Comparison of ENCODE assay signal across 34 cellular contexts in genomic region chr1:94958081-94958480, GRCh38.
"Had no signal": no experiment of that assay in that cellular context is flagged by ENCODE, and none has a peak within 500 bp of the region (broad histone marks: within the 10 kb centered on the region; RNA-seq: fewer than 3 reads in every experiment).

No MANE protein-coding gene starts in this region.

- DNase-seq: activated B cell treated with CpG ODN at 0.5 μM for 24 hours; activated CD4-positive, alpha-beta T cell treated with anti-CD3 and anti-CD28 coated beads for 48 hours; activated CD4-positive, alpha-beta T cell treated with anti-CD3 and anti-CD28 coated beads, Interleukin-2, amount 50 U/mL, for 1 hour; activated CD4-positive, alpha-beta T cell treated with anti-CD3 and anti-CD28 coated beads, Interleukin-2, amount 50 U/mL, for 48 hours; activated CD8-positive, alpha-beta memory T cell treated with anti-CD3 and anti-CD28 coated beads for 24 hours; activated CD8-positive, alpha-beta T cell treated with anti-CD3 and anti-CD28 coated beads for 36 hours; activated effector memory CD4-positive, alpha-beta T cell treated with Interleukin-2 at 50 U/mL for 16 hours; activated gamma-delta T cell treated with Interleukin-2 at 50 U/mL for 16 hours; activated naive CD4-positive, alpha-beta T cell treated with anti-CD3 and anti-CD28 coated beads, Interleukin-2, amount 50 U/mL, for 16 hours; activated naive CD4-positive, alpha-beta T cell treated with Interleukin-2 at 50 U/mL for 16 hours; activated T-cell treated with anti-CD3 and anti-CD28 coated beads, Interleukin-2, amount 50 U/mL, for 4 hours; amniotic stem cell; anterior cingulate cortex; brain microvascular endothelial cell; dorsolateral prefrontal cortex; effector memory CD4-positive, alpha-beta T cell; endodermal cell; foreskin fibroblast; glutamatergic neuron; heart left ventricle; T1000; WERI-Rb-1 had no signal

- H3K27me3 Mint-ChIP-seq: activated B cell treated with CpG ODN at 0.5 μM for 24 hours; activated CD8-positive, alpha-beta T cell treated with anti-CD3 and anti-CD28 coated beads for 36 hours; activated naive CD8-positive, alpha-beta T cell; activated T-helper 17 cell treated with anti-CD3 and anti-CD28 coated beads, Interleukin-2, amount 50 U/mL, for 72 hours; central memory CD8-positive, alpha-beta T cell; dendritic cell treated with granulocyte-macrophage colony-stimulating factor and Interleukin-4, amounts not matched to agents 40 ng/mL and 50 ng/mL, for 4 days had no signal

- FAIRE-seq: astrocyte, bronchial epithelial cell, frontal cortex had no signal

- H3K4me3 ChIP-seq: coronary artery, dorsolateral prefrontal cortex, heart left ventricle had no signal

- H3K27me3 ChIP-seq: brain microvascular endothelial cell, dorsolateral prefrontal cortex, heart left ventricle had no signal

- H3K4me3 Mint-ChIP-seq: activated B cell treated with CpG ODN at 0.5 μM for 24 hours; activated CD8-positive, alpha-beta T cell treated with anti-CD3 and anti-CD28 coated beads for 36 hours; activated naive CD8-positive, alpha-beta T cell; activated T-cell treated with anti-CD3 and anti-CD28 coated beads, Interleukin-2, amount 50 U/mL, for 4 hours; activated T-helper 17 cell treated with anti-CD3 and anti-CD28 coated beads, Interleukin-2, amount 50 U/mL, for 72 hours; central memory CD8-positive, alpha-beta T cell; dendritic cell treated with granulocyte-macrophage colony-stimulating factor and Interleukin-4, amounts not matched to agents 40 ng/mL and 50 ng/mL, for 4 days; endodermal cell; T-helper 1 cell treated with Interleukin-12 subunit alpha and Interleukin-12 subunit beta and Interleukin-4 antibody, amounts not matched to agents 30 μg/mL and 1 μg/mL, for 36 hours; T-helper 2 cell treated with Interferon-gamma antibody and Interleukin-4, amounts not matched to agents 5 μg/mL and 100 μg/mL, for 36 hours had no signal

- H3K27ac ChIP-seq: brain microvascular endothelial cell, coronary artery, dorsolateral prefrontal cortex, heart left ventricle, WERI-Rb-1 had no signal

- H3K36me3 ChIP-seq: brain microvascular endothelial cell, heart left ventricle, WERI-Rb-1 had no signal

- H3K9me3 Mint-ChIP-seq: activated B cell treated with CpG ODN at 0.5 μM for 24 hours; activated CD8-positive, alpha-beta T cell treated with anti-CD3 and anti-CD28 coated beads for 36 hours; activated T-cell treated with anti-CD3 and anti-CD28 coated beads, Interleukin-2, amount 50 U/mL, for 4 hours; activated T-helper 17 cell treated with anti-CD3 and anti-CD28 coated beads, Interleukin-2, amount 50 U/mL, for 72 hours; central memory CD8-positive, alpha-beta T cell; dendritic cell treated with granulocyte-macrophage colony-stimulating factor and Interleukin-4, amounts not matched to agents 40 ng/mL and 50 ng/mL, for 4 days; endodermal cell; T-helper 1 cell treated with Interleukin-12 subunit alpha and Interleukin-12 subunit beta and Interleukin-4 antibody, amounts not matched to agents 30 μg/mL and 1 μg/mL, for 36 hours; T-helper 2 cell treated with Interferon-gamma antibody and Interleukin-4, amounts not matched to agents 5 μg/mL and 100 μg/mL, for 36 hours had no signal

- H3K27ac Mint-ChIP-seq: activated B cell treated with CpG ODN at 0.5 μM for 24 hours; activated CD8-positive, alpha-beta T cell treated with anti-CD3 and anti-CD28 coated beads for 36 hours; activated naive CD8-positive, alpha-beta T cell; activated T-helper 17 cell treated with anti-CD3 and anti-CD28 coated beads, Interleukin-2, amount 50 U/mL, for 72 hours; dendritic cell treated with granulocyte-macrophage colony-stimulating factor and Interleukin-4, amounts not matched to agents 40 ng/mL and 50 ng/mL, for 4 days; endodermal cell; T-helper 1 cell treated with Interleukin-12 subunit alpha and Interleukin-12 subunit beta and Interleukin-4 antibody, amounts not matched to agents 30 μg/mL and 1 μg/mL, for 36 hours; T-helper 2 cell treated with Interferon-gamma antibody and Interleukin-4, amounts not matched to agents 5 μg/mL and 100 μg/mL, for 36 hours had no signal

- ATAC-seq: activated CD4-positive, CD25-positive, alpha-beta regulatory T cell treated with anti-CD3 and anti-CD28 coated beads, Interleukin-2, amount 50 U/mL, for 24 hours; activated CD8-positive, alpha-beta T cell treated with anti-CD3 and anti-CD28 coated beads for 36 hours; activated T-cell treated with anti-CD3 and anti-CD28 coated beads, Interleukin-2, amount 50 U/mL, for 4 hours; activated T-helper 17 cell treated with anti-CD3 and anti-CD28 coated beads, Interleukin-2, amount 50 U/mL, for 72 hours; esophagus mucosa; heart left ventricle had no signal
